In genomic region chr14:98651042-98651441, GRCh38 we compare ENCODE assay signal across 21 cellular contexts.
"Had no signal": no experiment of that assay in that cellular context is flagged by ENCODE, and none has a peak within 500 bp of the region (broad histone marks: within the 10 kb centered on the region; RNA-seq: fewer than 3 reads in every experiment).

No MANE protein-coding gene starts in this region.

- H3K27ac ChIP-seq: dorsolateral prefrontal cortex, gastrocnemius medialis, heart right ventricle, neutrophil, psoas muscle, right lobe of liver, testis, tibial nerve had no signal

- H3K4me1 ChIP-seq: gastrocnemius medialis, heart right ventricle, psoas muscle, right lobe of liver, testis, tibial nerve had no signal

- H3K36me3 ChIP-seq: gastrocnemius medialis, heart right ventricle, neutrophil, right lobe of liver, tibial nerve had no signal

- ATAC-seq: esophagus mucosa; gastrocnemius medialis; heart right ventricle; left lobe of liver; mucosa of descending colon; naive thymus-derived CD8-positive, alpha-beta T cell; psoas muscle; right lobe of liver; stimulated activated naive B cell treated with anti-CD40 and anti-IgM and Interleukin-4, amounts not matched to agents 10 μg/mL and 1 μg/mL and 100 μg/mL, for 72 hours; stimulated activated naive CD8-positive, alpha-beta T cell treated with anti-CD3 and anti-CD28 coated beads, Interleukin-15, amount 100 ng/mL, for 72 hours had no signal

- H3K27me3 ChIP-seq: gastrocnemius medialis, neutrophil, right lobe of liver, testis, tibial nerve had no signal

- DNase-seq: cortex of kidney; dorsolateral prefrontal cortex; effector CD8-positive, alpha-beta T cell; gastrocnemius medialis; heart right ventricle; hypothalamus; islet precursor cell; mammary epithelial cell; mucosa of descending colon; naive thymus-derived CD8-positive, alpha-beta T cell; psoas muscle; retina; right lobe of liver; stimulated activated CD4-positive, alpha-beta T cell treated with anti-CD3 and anti-CD28 coated beads, Interleukin-4, amount 100 ng/mL, for 24 hours; stimulated activated naive B cell treated with anti-CD40 and anti-IgM and Interleukin-4, amounts not matched to agents 10 μg/mL and 1 μg/mL and 100 μg/mL, for 72 hours; stimulated activated naive CD8-positive, alpha-beta T cell treated with anti-CD3 and anti-CD28 coated beads, Interleukin-15, amount 100 ng/mL, for 72 hours; testis had no signal

- H3K27me3 Mint-ChIP-seq: naive thymus-derived CD8-positive, alpha-beta T cell; stimulated activated naive B cell treated with anti-CD40 and anti-IgM and Interleukin-4, amounts not matched to agents 10 μg/mL and 1 μg/mL and 100 μg/mL, for 72 hours; stimulated activated naive CD8-positive, alpha-beta T cell treated with anti-CD3 and anti-CD28 coated beads, Interleukin-15, amount 100 ng/mL, for 72 hours had no signal

- H3K4me1 Mint-ChIP-seq: stimulated activated naive B cell treated with anti-CD40 and anti-IgM and Interleukin-4, amounts not matched to agents 10 μg/mL and 1 μg/mL and 100 μg/mL, for 72 hours; stimulated activated naive CD8-positive, alpha-beta T cell treated with anti-CD3 and anti-CD28 coated beads, Interleukin-15, amount 100 ng/mL, for 72 hours had no signal

- H3K36me3 Mint-ChIP-seq: stimulated activated naive B cell treated with anti-CD40 and anti-IgM and Interleukin-4, amounts not matched to agents 10 μg/mL and 1 μg/mL and 100 μg/mL, for 72 hours had no signal

- H3K4me3 ChIP-seq: dorsolateral prefrontal cortex, gastrocnemius medialis, heart right ventricle, mucosa of descending colon, psoas muscle, right lobe of liver, testis, tibial nerve had no signal

- H3K27ac Mint-ChIP-seq: naive thymus-derived CD8-positive, alpha-beta T cell; stimulated activated naive B cell treated with anti-CD40 and anti-IgM and Interleukin-4, amounts not matched to agents 10 μg/mL and 1 μg/mL and 100 μg/mL, for 72 hours; stimulated activated naive CD8-positive, alpha-beta T cell treated with anti-CD3 and anti-CD28 coated beads, Interleukin-15, amount 100 ng/mL, for 72 hours had no signal

- H3K9me3 ChIP-seq: gastrocnemius medialis, neutrophil, psoas muscle, right lobe of liver, testis had no signal

- H3K4me3 Mint-ChIP-seq: naive thymus-derived CD8-positive, alpha-beta T cell; stimulated activated naive B cell treated with anti-CD40 and anti-IgM and Interleukin-4, amounts not matched to agents 10 μg/mL and 1 μg/mL and 100 μg/mL, for 72 hours; stimulated activated naive CD8-positive, alpha-beta T cell treated with anti-CD3 and anti-CD28 coated beads, Interleukin-15, amount 100 ng/mL, for 72 hours had no signal
